ENCODE assay signal across 1 cellular context in genomic region chr12:64627781-64628180, GRCh38.
TF ChIP-seq lines count a peak whose summit lies in the region.

No MANE protein-coding gene starts in this region.

TF ChIP-seq in HepG2, 621 proteins besides CTCF, POLR2A, EP300 and RAD21:
- TF ChIP-seq SIN3A (IDR thresholded peaks at IDR 0.05; ENCODE audit: borderline replicate concordance, low read depth, low read length) (no peak), ZSCAN25 (CRISPR knock-in tag; IDR thresholded peaks at IDR 0.05) (no peak), ZBTB4 (CRISPR knock-in tag; IDR thresholded peaks at IDR 0.05; ENCODE audit: borderline replicate concordance) (no peak), ZNF83 (CRISPR knock-in tag; IDR thresholded peaks at IDR 0.05; ENCODE audit: borderline replicate concordance) (no peak), ZNF230 (CRISPR knock-in tag; IDR thresholded peaks at IDR 0.05) (no peak), CHCHD3 (CRISPR knock-in tag; IDR thresholded peaks at IDR 0.05) (no peak), HMGA1 (CRISPR knock-in tag; conservative IDR thresholded peaks at IDR 0.05) (no peak), ZNF414 (CRISPR knock-in tag; IDR thresholded peaks at IDR 0.05) (no peak)
TF ChIP-seq in HepG2: peak in this region for 0.
